ENCODE assay signal across 1 cellular context in the genomic region with DNA sequence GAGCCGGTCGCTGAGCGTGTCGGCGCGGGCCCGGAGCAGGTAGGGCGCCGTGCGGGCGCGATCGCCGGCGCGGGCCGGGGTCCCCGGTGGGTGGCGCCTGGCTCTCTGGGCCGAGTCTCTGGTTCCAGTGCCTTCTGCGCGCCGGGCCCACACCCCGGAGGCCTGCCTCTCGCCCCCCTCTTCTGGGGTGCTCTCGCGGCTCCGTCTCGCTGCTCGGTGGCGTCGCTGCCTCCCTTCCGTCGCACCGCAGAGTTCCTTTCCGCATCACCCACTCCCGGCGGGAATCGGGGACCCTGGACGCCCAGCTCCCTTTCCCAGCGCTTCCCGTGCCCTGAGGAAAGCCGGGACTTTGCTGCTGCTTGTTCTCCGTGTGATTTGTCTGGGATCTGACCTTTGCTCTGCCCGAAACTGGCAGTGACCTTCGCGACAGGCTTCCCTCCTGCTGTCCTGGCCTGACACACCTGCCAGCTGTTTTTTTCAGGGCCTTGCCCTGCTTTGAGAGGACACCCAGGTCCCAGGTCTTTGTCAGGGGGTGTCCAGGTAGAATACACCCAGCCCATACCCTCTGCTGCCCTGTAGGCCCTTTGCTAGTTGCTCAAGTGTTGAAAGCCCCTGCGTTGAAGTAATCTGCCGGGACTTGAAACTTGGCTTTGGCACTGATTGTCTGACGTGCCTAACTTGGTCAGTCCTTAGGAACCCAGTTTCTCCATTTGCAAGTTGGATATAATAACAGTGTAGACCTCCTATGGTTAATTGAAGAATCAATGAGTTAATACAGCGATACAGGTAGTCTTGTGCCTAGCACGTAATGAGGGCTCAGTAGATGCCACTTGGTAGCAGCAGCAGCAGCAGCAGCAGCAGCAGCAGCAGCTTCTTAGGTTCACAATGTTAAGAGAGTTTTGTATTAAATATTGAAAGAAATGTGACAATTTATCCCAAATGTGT.
TF ChIP-seq lines count a peak whose summit lies in the region.

No MANE protein-coding gene starts in this region.

TF ChIP-seq in HepG2, 621 proteins besides CTCF, POLR2A, EP300 and RAD21 (continued from another document and continues in another):
- TF ChIP-seq MLXIP (CRISPR knock-in tag; IDR thresholded peaks at IDR 0.05; ENCODE audit: borderline replicate concordance) (no peak), KLF15 (CRISPR knock-in tag; IDR thresholded peaks at IDR 0.05; ENCODE audit: borderline replicate concordance) (no peak), ZSCAN21 (CRISPR knock-in tag; IDR thresholded peaks at IDR 0.05; ENCODE audit: borderline replicate concordance) (no peak), ZNF367 (CRISPR knock-in tag; IDR thresholded peaks at IDR 0.05; ENCODE audit: borderline replicate concordance) (no peak), STAT5B (CRISPR knock-in tag; IDR thresholded peaks at IDR 0.05) (no peak), ZNF891 (CRISPR knock-in tag; IDR thresholded peaks at IDR 0.05) (no peak), SP140L (CRISPR knock-in tag; IDR thresholded peaks at IDR 0.05; ENCODE audit: borderline replicate concordance) (no peak), TRIM22 (IDR thresholded peaks at IDR 0.05) (no peak), ZNF775 (CRISPR knock-in tag; IDR thresholded peaks at IDR 0.05; ENCODE audit: borderline replicate concordance) (no peak), ZNF619 (CRISPR knock-in tag; IDR thresholded peaks at IDR 0.05) (no peak), ZC3H13 (CRISPR knock-in tag; IDR thresholded peaks at IDR 0.05) (no peak), ZKSCAN8 (CRISPR knock-in tag; IDR thresholded peaks at IDR 0.05; ENCODE audit: borderline replicate concordance) (no peak), ELF3 (CRISPR knock-in tag; IDR thresholded peaks at IDR 0.05) (no peak), ZSCAN31 (CRISPR knock-in tag; IDR thresholded peaks at IDR 0.05; ENCODE audit: low read depth) (no peak), ZNF710 (CRISPR knock-in tag; IDR thresholded peaks at IDR 0.05; ENCODE audit: borderline replicate concordance) (no peak), IRF2 (CRISPR knock-in tag; IDR thresholded peaks at IDR 0.05) (no peak), SETDB1 (CRISPR knock-in tag; IDR thresholded peaks at IDR 0.05; ENCODE audit: borderline replicate concordance) (no peak), PRDM15 (CRISPR knock-in tag; IDR thresholded peaks at IDR 0.05) (peak; percentile 90), RNF2 (conservative IDR thresholded peaks at IDR 0.05; ENCODE audit: low read depth) (no peak), ZNF337 (CRISPR knock-in tag; IDR thresholded peaks at IDR 0.05; ENCODE audit: borderline replicate concordance, low read depth) (no peak), ZFP1 (CRISPR knock-in tag; IDR thresholded peaks at IDR 0.05) (no peak), ZNF562 (CRISPR knock-in tag; IDR thresholded peaks at IDR 0.05; ENCODE audit: borderline replicate concordance) (no peak), ZNF552 (CRISPR knock-in tag; IDR thresholded peaks at IDR 0.05; ENCODE audit: borderline replicate concordance) (no peak), ZNF543 (CRISPR knock-in tag; IDR thresholded peaks at IDR 0.05) (no peak), HOXA3 (CRISPR knock-in tag; IDR thresholded peaks at IDR 0.05) (peak; percentile 31; the same call in 1 of the 2 replicates), PRPF4 (IDR thresholded peaks at IDR 0.05; ENCODE audit: low read depth, low read length, poor library complexity, severe bottlenecking) (no peak), ZNF572 (CRISPR knock-in tag; IDR thresholded peaks at IDR 0.05) (no peak), SRSF9 (IDR thresholded peaks at IDR 0.05; ENCODE audit: borderline replicate concordance, insufficient read depth, low read depth, low read length, poor library complexity, severe bottlenecking) (no peak), KDM3A (CRISPR knock-in tag; IDR thresholded peaks at IDR 0.05; ENCODE audit: low read depth) (no peak), EHMT2 (IDR thresholded peaks at IDR 0.05; ENCODE audit: borderline replicate concordance, low read depth, low read length) (no peak), NPAS2 (CRISPR knock-in tag; IDR thresholded peaks at IDR 0.05; ENCODE audit: borderline replicate concordance) (no peak), ZFP36L1 (CRISPR knock-in tag; IDR thresholded peaks at IDR 0.05) (no peak), PAF1 (CRISPR knock-in tag; IDR thresholded peaks at IDR 0.05) (no peak), MEIS1 (CRISPR knock-in tag; IDR thresholded peaks at IDR 0.05; ENCODE audit: borderline replicate concordance) (no peak), DPF2 (CRISPR knock-in tag; IDR thresholded peaks at IDR 0.05; ENCODE audit: borderline replicate concordance, low read depth) (no peak), ZNF281 (CRISPR knock-in tag; IDR thresholded peaks at IDR 0.05; ENCODE audit: borderline replicate concordance) (no peak), RCOR2 (CRISPR knock-in tag; IDR thresholded peaks at IDR 0.05) (no peak), FOXK2 (IDR thresholded peaks at IDR 0.05) (no peak), ONECUT2 (CRISPR knock-in tag; IDR thresholded peaks at IDR 0.05) (no peak)
- TF ChIP-seq, protein P1, sequence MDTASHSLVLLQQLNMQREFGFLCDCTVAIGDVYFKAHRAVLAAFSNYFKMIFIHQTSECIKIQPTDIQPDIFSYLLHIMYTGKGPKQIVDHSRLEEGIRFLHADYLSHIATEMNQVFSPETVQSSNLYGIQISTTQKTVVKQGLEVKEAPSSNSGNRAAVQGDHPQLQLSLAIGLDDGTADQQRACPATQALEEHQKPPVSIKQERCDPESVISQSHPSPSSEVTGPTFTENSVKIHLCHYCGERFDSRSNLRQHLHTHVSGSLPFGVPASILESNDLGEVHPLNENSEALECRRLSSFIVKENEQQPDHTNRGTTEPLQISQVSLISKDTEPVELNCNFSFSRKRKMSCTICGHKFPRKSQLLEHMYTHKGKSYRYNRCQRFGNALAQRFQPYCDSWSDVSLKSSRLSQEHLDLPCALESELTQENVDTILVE (CRISPR knock-in tag; IDR thresholded peaks at IDR 0.05) = no peak
- TF ChIP-seq, protein P2, sequence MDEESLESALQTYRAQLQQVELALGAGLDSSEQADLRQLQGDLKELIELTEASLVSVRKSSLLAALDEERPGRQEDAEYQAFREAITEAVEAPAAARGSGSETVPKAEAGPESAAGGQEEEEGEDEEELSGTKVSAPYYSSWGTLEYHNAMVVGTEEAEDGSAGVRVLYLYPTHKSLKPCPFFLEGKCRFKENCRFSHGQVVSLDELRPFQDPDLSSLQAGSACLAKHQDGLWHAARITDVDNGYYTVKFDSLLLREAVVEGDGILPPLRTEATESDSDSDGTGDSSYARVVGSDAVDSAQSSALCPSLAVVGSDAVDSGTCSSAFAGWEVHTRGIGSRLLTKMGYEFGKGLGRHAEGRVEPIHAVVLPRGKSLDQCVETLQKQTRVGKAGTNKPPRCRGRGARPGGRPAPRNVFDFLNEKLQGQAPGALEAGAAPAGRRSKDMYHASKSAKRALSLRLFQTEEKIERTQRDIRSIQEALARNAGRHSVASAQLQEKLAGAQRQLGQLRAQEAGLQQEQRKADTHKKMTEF (CRISPR knock-in tag; IDR thresholded peaks at IDR 0.05) = no peak
- TF ChIP-seq, protein P3, sequence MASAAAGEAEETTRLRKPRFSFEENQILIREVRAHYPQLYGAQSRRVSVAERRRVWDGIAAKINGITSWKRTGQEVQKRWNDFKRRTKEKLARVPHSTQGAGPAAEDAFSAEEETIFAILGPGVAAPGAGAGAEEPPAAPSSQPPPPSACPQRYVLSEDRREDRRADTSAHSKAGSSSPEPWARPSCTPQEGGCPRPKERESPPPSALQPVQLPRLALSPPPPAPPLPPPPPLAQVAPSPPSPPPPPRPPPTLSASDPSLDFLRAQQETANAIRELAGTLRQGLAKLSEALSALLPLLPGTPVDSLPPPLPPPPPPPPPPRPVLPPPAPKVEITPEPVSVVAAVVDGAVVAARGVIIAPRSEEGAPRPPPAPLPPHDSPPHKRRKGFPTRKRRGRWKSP (CRISPR knock-in tag; IDR thresholded peaks at IDR 0.05) = no peak
